ENCODE assay signal across 19 cellular contexts in the genomic region with DNA sequence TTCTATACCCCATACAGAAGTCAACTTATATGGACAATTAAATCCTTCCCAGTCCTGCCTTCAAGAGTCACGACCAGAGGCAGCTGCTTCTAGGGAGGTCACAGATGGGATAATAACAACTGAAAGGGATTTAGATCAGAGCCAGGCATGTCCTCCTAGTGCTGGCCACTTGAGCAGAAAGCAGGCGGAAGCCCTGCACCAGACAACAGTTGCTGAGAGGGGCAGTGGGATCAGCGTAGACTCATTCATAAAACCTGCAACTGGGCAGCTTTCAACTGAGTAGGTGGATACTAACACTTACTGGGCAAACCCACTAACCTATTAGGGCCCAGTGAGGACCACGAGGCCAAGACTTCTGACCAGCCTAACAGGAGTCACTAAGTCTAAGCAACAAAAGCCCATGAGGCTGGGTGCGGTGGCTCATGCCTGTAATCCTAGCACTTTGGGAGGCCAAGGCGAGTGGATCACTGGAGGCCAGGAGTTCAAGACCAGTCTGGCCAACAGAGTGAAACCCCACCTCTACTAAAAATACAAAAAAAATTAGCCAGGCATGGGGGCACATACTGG.
DNase-seq lines count a peak whose midpoint lies in the region; ATAC-seq and TF ChIP-seq lines count a peak whose summit lies in the region.
"Had no signal": no experiment of that assay in that cellular context is flagged by ENCODE, and none has a peak within 500 bp of the region (broad histone marks: within the 10 kb centered on the region; RNA-seq: fewer than 3 reads in every experiment).

No MANE protein-coding gene starts in this region.

- no peaks in the 10 kb centered on the region for H3K4me1 ChIP-seq in colonic mucosa

- TF ChIP-seq CTCF in colonic mucosa (IDR thresholded peaks at IDR 0.05): no peak

- no peaks in the 10 kb centered on the region for H3K9me3 ChIP-seq in colonic mucosa
- H3K9me3 ChIP-seq: lower lobe of right lung had no signal

- DNase-seq in LHCN-M2 (ENCODE audit: low read depth): peak; percentile 20
- peak; percentile 15 for DNase-seq in colonic mucosa
- DNase-seq in left lobe of liver (ENCODE audit: low spot score): peak; percentile 15
- peak; percentile 25 for DNase-seq in skeletal muscle cell (ENCODE audit: low read depth)
- DNase-seq in DMS 273 treated with DMSO at 0.1 percent for 48 hours (lab: John Stamatoyannopoulos, UW): no peak
- DNase-seq in NCI-H2107 (lab: John Stamatoyannopoulos, UW): no peak
- DNase-seq in DMS79 (lab: John Stamatoyannopoulos, UW): no peak
- DNase-seq: activated effector memory CD4-positive, alpha-beta T cell treated with anti-CD3 and anti-CD28 coated beads, Interleukin-2, amount 50 U/mL, for 16 hours; amniotic stem cell; CD8-positive, alpha-beta memory T cell; foreskin melanocyte; Kasumi-1; lower lobe of right lung; naive thymus-derived CD8-positive, alpha-beta T cell; NCI-H2171 treated with DMSO at 0.1 percent for 48 hours; stimulated activated CD4-positive, alpha-beta T cell treated with anti-CD3 and anti-CD28 coated beads, Interleukin-1b, Interleukin-23, amount 100 ng/mL, for 48 hours; T-helper 2 cell had no signal

- ATAC-seq in left lobe of liver: no peak
- ATAC-seq in HG03280 (IDR thresholded peaks at IDR 0.05; ENCODE audit: unreplicated experiment): no peak
- ATAC-seq: lower lobe of right lung; naive thymus-derived CD8-positive, alpha-beta T cell; WTC11 had no signal

- no peak overlapping the region for H3K27ac ChIP-seq in colonic mucosa
- H3K27ac ChIP-seq: lower lobe of right lung had no signal

- intact Hi-C loops in colonic mucosa (cut with DNase I): no loop called here

- H3K9ac ChIP-seq in colonic mucosa (ENCODE audit: low read depth in 2 of 2, low read length in 2 of 2): peak overlapping the region in 1 of 2 donors; percentile 19

- H3K36me3 ChIP-seq in colonic mucosa: no peaks in the 10 kb centered on the region
- H3K36me3 ChIP-seq: lower lobe of right lung had no signal

- no peaks in the 10 kb centered on the region for H3K27me3 ChIP-seq in colonic mucosa

- H3K4me3 ChIP-seq in colonic mucosa (no peak overlapping the region), skeletal muscle cell (ENCODE audit: low read depth, low read length) (no peak overlapping the region)
- H3K4me3 ChIP-seq: lower lobe of right lung had no signal

Comparison
In these comparisons a context has a peak if more than half of its experiments do, and no peak if none do; other contexts are left out.
1. DNase-seq: peak in LHCN-M2 (single experiment), colonic mucosa (single experiment), left lobe of liver (single experiment) and skeletal muscle cell (single experiment); none in DMS 273 treated with DMSO at 0.1 percent for 48 hours (single experiment), NCI-H2107 (single experiment) and DMS79 (single experiment).